In genomic region chr6:160236235-160236872, GRCh38 we compare ENCODE assay signal across 10 cellular contexts. TPM values are rescaled to one million over a fixed set of nuclear protein-coding genes. Genes with fewer than 3 reads are reported as not detected.
"Had no signal": no experiment of that assay in that cellular context is flagged by ENCODE, and none has a peak within 500 bp of the region (broad histone marks: within the 10 kb centered on the region; RNA-seq: fewer than 3 reads in every experiment).

No MANE protein-coding gene starts in this region.

RNA-seq across cellular contexts. Expression of gene SLC22A2, which starts 22.3 kb away (rescaled TPM):
- total RNA-seq: activated CD4-positive, alpha-beta T cell treated with anti-CD3 and anti-CD28 coated beads, Interleukin-2, amount 10 ng/mL, durations not matched to agents 24 days and 14 days; activated CD8-positive, alpha-beta memory T cell treated with anti-CD3 and anti-CD28 coated beads for 36 hours; activated CD8-positive, alpha-beta T cell treated with anti-CD3 and anti-CD28 coated beads for 36 hours; activated naive CD8-positive, alpha-beta T cell treated with anti-CD3 and anti-CD28 coated beads for 36 hours; activated T-cell treated with anti-CD3 and anti-CD28 coated beads, Interleukin-2, amount 50 U/mL, for 72 hours; activated T-helper 17 cell treated with anti-CD3 and anti-CD28 coated beads, Interleukin-2, amount 50 U/mL, for 72 hours; OCI-LY7; RPMI7951; SJSA1 had no signal
- polyA plus RNA-seq: SK-N-SH had no signal
